Comparison of ENCODE assay signal across 8 cellular contexts in genomic region chr14:102819176-102819628, GRCh38. TPM values are rescaled to one million over a fixed set of nuclear protein-coding genes. Genes with fewer than 3 reads are reported as not detected.
A peak's percentile ranks its signal among the peaks of the same experiment; 100 is the strongest.
DNase-seq lines count a peak whose midpoint lies in the region; ATAC-seq, FAIRE-seq and TF ChIP-seq lines count a peak whose summit lies in the region.

No MANE protein-coding gene starts in this region.

- POLR2A ChIA-PET in HEK293 (lab: Yijun Ruan, JAX), result no interaction called here

- FAIRE-seq in GM18507 (lab: Jason Lieb, UNC), result peak; percentile 98

- CTCF ChIA-PET in HEK293 (lab: Yijun Ruan, JAX), result no interaction called here

- no peak overlapping the region for H3K4me2 ChIP-seq in smooth muscle cell

- DNase-seq in GM18507 (ENCODE audit: extremely low spot score, insufficient read length, low read depth) (no peak), NCI-H526 (lab: John Stamatoyannopoulos, UW) (peak; percentile 94 to 95), sciatic nerve (ENCODE audit: low spot score) (no peak), smooth muscle cell (lab: John Stamatoyannopoulos, UW; ENCODE audit: unreplicated experiment) (no peak), substantia nigra (lab: John Stamatoyannopoulos, UW) (no peak), NCI-H128 (lab: John Stamatoyannopoulos, UW; ENCODE audit: unreplicated experiment) (no peak)
- peak; percentile 15 for DNase-seq in activated gamma-delta T cell treated with anti-CD3 and anti-CD28 coated beads, Interleukin-2, amount 50 U/mL, for 16 hours (ENCODE audit: low read depth)

- no peak overlapping the region for H3K9ac ChIP-seq in smooth muscle cell (ENCODE audit: low read depth)

- H3K9me3 ChIP-seq in HEK293 (ENCODE audit: control insufficient read depth, insufficient read depth, low read depth, low read length) (no peaks in the 10 kb centered on the region), smooth muscle cell (replicated peaks; ENCODE audit: low read depth) (no peaks in the 10 kb centered on the region)

- H3K79me2 ChIP-seq in smooth muscle cell (ENCODE audit: low read depth), result peaks cover 65% of the 10 kb centered on the region

- peak; percentile 18 for ATAC-seq in sciatic nerve

- peaks cover 0 to 3% of the 10 kb centered on the region in 2 experiments; a peak in 1 of 3 replicates for H3K36me3 ChIP-seq in HEK293 (ENCODE audit: control insufficient read depth in 2 of 2, insufficient read depth in 1 of 2, low read length in 2 of 2)
- H3K36me3 ChIP-seq in smooth muscle cell (ENCODE audit: low read depth), result no peaks in the 10 kb centered on the region

- H3K27ac ChIP-seq in HEK293 (ENCODE audit: extremely low read depth, low read depth, low read length) (no peak overlapping the region), smooth muscle cell (ENCODE audit: low read depth) (no peak overlapping the region), substantia nigra (ENCODE audit: low read depth, low read length, poor library complexity, severe bottlenecking) (no peak overlapping the region)

- H3K4me3 ChIP-seq in HEK293 (ENCODE audit: low read depth, low read length) (no peak overlapping the region), smooth muscle cell (no peak overlapping the region)

- WGBS in smooth muscle cell (ENCODE audit: low lambda C conversion rate), result 81% methylated on average over 9 of the region's 9 CpGs

- H2AFZ ChIP-seq in smooth muscle cell (ENCODE audit: low read depth), result no peak overlapping the region

- no peaks in the 10 kb centered on the region for H3K27me3 ChIP-seq in smooth muscle cell (ENCODE audit: low read depth)

- H3K4me1 ChIP-seq in HEK293 (ENCODE audit: control insufficient read depth, insufficient read depth, low read length), result peaks cover 12% of the 10 kb centered on the region; the same call in 1 of the 2 replicates
- H3K4me1 ChIP-seq in smooth muscle cell (ENCODE audit: low read depth), result no peaks in the 10 kb centered on the region

- H3F3A ChIP-seq in smooth muscle cell (ENCODE audit: low read depth), result peaks cover 3% of the 10 kb centered on the region

- no peak for TF ChIP-seq CTCF in HEK293 (tag by site-specific recombination; IDR thresholded peaks at IDR 0.05)
- no peak for TF ChIP-seq CTCF in smooth muscle cell (IDR thresholded peaks at IDR 0.05; ENCODE audit: borderline replicate concordance, insufficient read depth, poor library complexity, severe bottlenecking)

- peaks cover 98% of the 10 kb centered on the region for H4K20me1 ChIP-seq in smooth muscle cell (ENCODE audit: low read depth)

- intact Hi-C loops in sciatic nerve (cut with DNase I), result no loop called here

TF ChIP-seq in HEK293, 187 proteins besides CTCF, POLR2A, EP300 and RAD21:
- TF ChIP-seq YY1 (tag by site-specific recombination; IDR thresholded peaks at IDR 0.05) (no peak), ZNF600 (tag by site-specific recombination; IDR thresholded peaks at IDR 0.05) (peak; percentile 70; the same call in 1 of the 2 replicates), ZNF23 (tag by site-specific recombination; IDR thresholded peaks at IDR 0.05; ENCODE audit: borderline replicate concordance) (no peak), PRDM1 (tag by site-specific recombination; IDR thresholded peaks at IDR 0.05) (no peak), OVOL3 (tag by site-specific recombination; IDR thresholded peaks at IDR 0.05) (no peak), ZSCAN23 (tag by site-specific recombination; IDR thresholded peaks at IDR 0.05) (no peak), ZNF121 (tag by site-specific recombination; IDR thresholded peaks at IDR 0.05) (no peak), ZNF302 (tag by site-specific recombination; IDR thresholded peaks at IDR 0.05; ENCODE audit: low read depth) (no peak), PATZ1 (tag by site-specific recombination; IDR thresholded peaks at IDR 0.05) (0 out of 2 replicates have a peak, but pooled peaks have one; percentile 29), BCL11B (tag by site-specific recombination; IDR thresholded peaks at IDR 0.05; ENCODE audit: low read depth) (no peak), HOXA7 (CRISPR knock-in tag; IDR thresholded peaks at IDR 0.05; ENCODE audit: borderline replicate concordance) (no peak), ZNF335 (tag by site-specific recombination; conservative IDR thresholded peaks at IDR 0.05) (peak; percentile 66), ZIC2 (tag by site-specific recombination; IDR thresholded peaks at IDR 0.05) (peak; percentile 59), ZXDB (tag by site-specific recombination; IDR thresholded peaks at IDR 0.05) (no peak), ZNF664 (tag by site-specific recombination; IDR thresholded peaks at IDR 0.05) (no peak), ZNF416 (tag by site-specific recombination; IDR thresholded peaks at IDR 0.05) (no peak), ZSCAN30 (tag by site-specific recombination; IDR thresholded peaks at IDR 0.05) (no peak), ZFHX2 (tag by site-specific recombination; conservative IDR thresholded peaks at IDR 0.05) (0 out of 2 replicates have a peak, but pooled peaks have one; percentile 8)
- TF ChIP-seq, protein P1, sequence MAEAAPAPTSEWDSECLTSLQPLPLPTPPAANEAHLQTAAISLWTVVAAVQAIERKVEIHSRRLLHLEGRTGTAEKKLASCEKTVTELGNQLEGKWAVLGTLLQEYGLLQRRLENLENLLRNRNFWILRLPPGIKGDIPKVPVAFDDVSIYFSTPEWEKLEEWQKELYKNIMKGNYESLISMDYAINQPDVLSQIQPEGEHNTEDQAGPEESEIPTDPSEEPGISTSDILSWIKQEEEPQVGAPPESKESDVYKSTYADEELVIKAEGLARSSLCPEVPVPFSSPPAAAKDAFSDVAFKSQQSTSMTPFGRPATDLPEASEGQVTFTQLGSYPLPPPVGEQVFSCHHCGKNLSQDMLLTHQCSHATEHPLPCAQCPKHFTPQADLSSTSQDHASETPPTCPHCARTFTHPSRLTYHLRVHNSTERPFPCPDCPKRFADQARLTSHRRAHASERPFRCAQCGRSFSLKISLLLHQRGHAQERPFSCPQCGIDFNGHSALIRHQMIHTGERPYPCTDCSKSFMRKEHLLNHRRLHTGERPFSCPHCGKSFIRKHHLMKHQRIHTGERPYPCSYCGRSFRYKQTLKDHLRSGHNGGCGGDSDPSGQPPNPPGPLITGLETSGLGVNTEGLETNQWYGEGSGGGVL (tag by site-specific recombination; IDR thresholded peaks at IDR 0.05), result no peak
- TF ChIP-seq, protein P2, sequence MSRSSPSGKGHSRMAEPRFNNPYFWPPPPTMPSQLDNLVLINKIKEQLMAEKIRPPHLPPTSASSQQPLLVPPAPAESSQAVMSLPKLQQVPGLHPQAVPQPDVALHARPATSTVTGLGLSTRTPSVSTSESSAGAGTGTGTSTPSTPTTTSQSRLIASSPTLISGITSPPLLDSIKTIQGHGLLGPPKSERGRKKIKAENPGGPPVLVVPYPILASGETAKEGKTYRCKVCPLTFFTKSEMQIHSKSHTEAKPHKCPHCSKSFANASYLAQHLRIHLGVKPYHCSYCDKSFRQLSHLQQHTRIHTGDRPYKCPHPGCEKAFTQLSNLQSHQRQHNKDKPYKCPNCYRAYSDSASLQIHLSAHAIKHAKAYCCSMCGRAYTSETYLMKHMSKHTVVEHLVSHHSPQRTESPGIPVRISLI (tag by site-specific recombination; IDR thresholded peaks at IDR 0.05), result no peak
- TF ChIP-seq, protein P3, sequence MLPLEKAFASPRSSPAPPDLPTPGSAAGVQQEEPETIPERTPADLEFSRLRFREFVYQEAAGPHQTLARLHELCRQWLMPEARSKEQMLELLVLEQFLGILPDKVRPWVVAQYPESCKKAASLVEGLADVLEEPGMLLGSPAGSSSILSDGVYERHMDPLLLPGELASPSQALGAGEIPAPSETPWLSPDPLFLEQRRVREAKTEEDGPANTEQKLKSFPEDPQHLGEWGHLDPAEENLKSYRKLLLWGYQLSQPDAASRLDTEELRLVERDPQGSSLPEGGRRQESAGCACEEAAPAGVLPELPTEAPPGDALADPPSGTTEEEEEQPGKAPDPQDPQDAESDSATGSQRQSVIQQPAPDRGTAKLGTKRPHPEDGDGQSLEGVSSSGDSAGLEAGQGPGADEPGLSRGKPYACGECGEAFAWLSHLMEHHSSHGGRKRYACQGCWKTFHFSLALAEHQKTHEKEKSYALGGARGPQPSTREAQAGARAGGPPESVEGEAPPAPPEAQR (tag by site-specific recombination; IDR thresholded peaks at IDR 0.05), result no peak
TF ChIP-seq in HEK293: peak in this region for 5.

RNA-seq across cellular contexts. Expression of gene TRAF3, which starts 42.0 kb away (rescaled TPM):
- total RNA-seq in sciatic nerve (18.8 TPM), smooth muscle cell (10.8 and 24.6 TPM in 2 replicates)
- polyA plus RNA-seq in smooth muscle cell, result 9.4 and 13.1 TPM in 2 replicates

Comparison
In these comparisons a context has a peak if more than half of its experiments do, and no peak if none do; other contexts are left out.
1. DNase-seq: peak in NCI-H526 (2 of 2) and activated gamma-delta T cell treated with anti-CD3 and anti-CD28 coated beads, Interleukin-2, amount 50 U/mL, for 16 hours (single experiment); none in GM18507 (single experiment), sciatic nerve (single experiment), smooth muscle cell (single experiment), substantia nigra (0 of 49) and NCI-H128 (single experiment).